ENCODE assay signal across 17 cellular contexts in the genomic region with DNA sequence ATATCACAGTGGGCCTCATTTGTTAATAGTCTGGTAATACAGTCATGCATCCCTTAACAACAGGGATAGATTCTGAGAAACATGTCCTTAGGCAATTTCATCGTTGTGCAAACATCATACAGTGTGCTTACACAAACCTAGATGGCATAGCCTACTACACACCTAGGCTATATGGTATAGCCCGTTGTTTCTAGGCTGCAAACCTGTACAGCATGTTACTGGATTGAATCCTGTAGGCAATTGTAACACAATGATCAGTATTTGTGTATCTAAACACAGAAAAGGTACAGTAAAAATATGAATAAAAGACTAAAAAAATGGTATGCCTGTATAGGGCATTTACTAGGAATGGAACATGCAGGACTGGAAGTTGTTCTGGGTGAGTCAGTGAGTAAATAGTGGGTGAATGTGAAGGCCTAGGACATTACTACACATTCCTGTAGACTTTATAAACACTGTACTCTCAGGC. TPM values are rescaled to one million over a fixed set of nuclear protein-coding genes. Genes with fewer than 3 reads are reported as not detected.
DNase-seq lines count a peak whose midpoint lies in the region; ATAC-seq, FAIRE-seq and TF ChIP-seq lines count a peak whose summit lies in the region.
"Had no signal": no experiment of that assay in that cellular context is flagged by ENCODE, and none has a peak within 500 bp of the region (broad histone marks: within the 10 kb centered on the region; RNA-seq: fewer than 3 reads in every experiment).

No MANE protein-coding gene starts in this region.

- no peak overlapping the region for H3K27ac Mint-ChIP-seq in CD8-positive, alpha-beta T cell
- H3K27ac Mint-ChIP-seq: activated CD4-positive, alpha-beta T cell treated with anti-CD3 and anti-CD28 coated beads, Interleukin-2, amount 10 ng/mL, durations not matched to agents 7 days and 5 days; neural progenitor cell; T-helper 17 cell had no signal

- H3K27me3 Mint-ChIP-seq in CD8-positive, alpha-beta T cell (ENCODE audit: low read depth): no peaks in the 10 kb centered on the region

- TF ChIP-seq CTCF in fibroblast of the aortic adventitia (IDR thresholded peaks at IDR 0.05; ENCODE audit: insufficient read depth, low read length) (no peak), tibial artery (IDR thresholded peaks at IDR 0.05) (no peak), BE2C (IDR thresholded peaks at IDR 0.05; ENCODE audit: low read depth, low read length) (no peak)
- TF ChIP-seq CTCF in CD8-positive, alpha-beta T cell (IDR thresholded peaks at IDR 0.05): no peak

- H3K9me3 ChIP-seq in skeletal muscle satellite cell (replicated peaks; ENCODE audit: low read length): no peaks in the 10 kb centered on the region
- no peaks in the 10 kb centered on the region for H3K9me3 ChIP-seq in CD8-positive, alpha-beta T cell (ENCODE audit: low read length)
- H3K9me3 ChIP-seq in tibial artery: no peaks in the 10 kb centered on the region
- no peaks in the 10 kb centered on the region for H3K9me3 ChIP-seq in BE2C
- H3K9me3 ChIP-seq: HAP-1, tibial nerve had no signal

- H3K4me3 Mint-ChIP-seq in CD8-positive, alpha-beta T cell: no peak overlapping the region
- H3K4me3 Mint-ChIP-seq: activated CD4-positive, alpha-beta T cell treated with anti-CD3 and anti-CD28 coated beads, Interleukin-2, amount 10 ng/mL, durations not matched to agents 7 days and 5 days; neural progenitor cell; T-helper 17 cell had no signal

- H3K36me3 Mint-ChIP-seq in CD8-positive, alpha-beta T cell: no peaks in the 10 kb centered on the region
- H3K36me3 Mint-ChIP-seq: neural progenitor cell had no signal

- H3K4me3 ChIP-seq in fibroblast of the aortic adventitia (ENCODE audit: low read depth, low read length) (no peak overlapping the region), skeletal muscle satellite cell (ENCODE audit: low read length) (no peak overlapping the region), tibial artery (no peak overlapping the region), BE2C (ENCODE audit: low read depth, low read length) (no peak overlapping the region)
- H3K4me3 ChIP-seq in CD8-positive, alpha-beta T cell (ENCODE audit: low read depth, low read length): no peak overlapping the region
- H3K4me3 ChIP-seq: HAP-1, neural progenitor cell, tibial nerve had no signal

- H3K4me1 ChIP-seq in skeletal muscle satellite cell (ENCODE audit: control insufficient read depth, insufficient read depth, low read length) (peaks cover 39% of the 10 kb centered on the region), tibial artery (no peaks in the 10 kb centered on the region), BE2C (peaks cover 17% of the 10 kb centered on the region; the same call in 1 of the 2 replicates)
- H3K4me1 ChIP-seq in CD8-positive, alpha-beta T cell (ENCODE audit: insufficient read depth, low read length): no peaks in the 10 kb centered on the region
- H3K4me1 ChIP-seq: HAP-1, neural progenitor cell, tibial nerve had no signal

- peak overlapping the region; percentile 61 for H3K4me2 ChIP-seq in skeletal muscle satellite cell (ENCODE audit: low read length)
- H3K4me2 ChIP-seq: neural progenitor cell had no signal

- H3K9ac ChIP-seq in skeletal muscle satellite cell (ENCODE audit: low read depth, low read length): no peak overlapping the region
- H3K9ac ChIP-seq: neural progenitor cell had no signal

- H3K27me3 ChIP-seq in skeletal muscle satellite cell (ENCODE audit: control insufficient read depth, insufficient read depth, low read length) (no peaks in the 10 kb centered on the region), tibial artery (no peaks in the 10 kb centered on the region), BE2C (no peaks in the 10 kb centered on the region)
- H3K27me3 ChIP-seq in CD8-positive, alpha-beta T cell (ENCODE audit: insufficient read depth, low read length): no peaks in the 10 kb centered on the region
- H3K27me3 ChIP-seq: neural progenitor cell, tibial nerve had no signal

- CTCF ChIA-PET in CD8-positive, alpha-beta T cell (lab: Charles Lee): no interaction called here

- no peaks in the 10 kb centered on the region for H3K4me1 Mint-ChIP-seq in CD8-positive, alpha-beta T cell (ENCODE audit: low read depth)
- H3K4me1 Mint-ChIP-seq: neural progenitor cell had no signal

- no peak for DNase-seq in HTR-8/SVneo (ENCODE audit: insufficient read length, low spot score)
- DNase-seq in fibroblast of the aortic adventitia (ENCODE audit: low read depth): peak; percentile 53
- no peak for DNase-seq in CD8-positive, alpha-beta T cell
- DNase-seq in tibial artery: no peak
- no peak for DNase-seq in BE2C
- DNase-seq in COLO668 (lab: John Stamatoyannopoulos, UW; ENCODE audit: unreplicated experiment): no peak
- DNase-seq: activated CD4-positive, alpha-beta T cell treated with anti-CD3 and anti-CD28 coated beads, Interleukin-2, amount 10 ng/mL, durations not matched to agents 7 days and 5 days; cerebellar nuclear complex; KBM-7; NCI-H2029; T-helper 17 cell had no signal

- H3K36me3 ChIP-seq in skeletal muscle satellite cell (ENCODE audit: insufficient read depth, low read length) (no peaks in the 10 kb centered on the region), tibial artery (no peaks in the 10 kb centered on the region), BE2C (no peaks in the 10 kb centered on the region)
- H3K36me3 ChIP-seq in CD8-positive, alpha-beta T cell (ENCODE audit: insufficient read depth, low read length): no peaks in the 10 kb centered on the region
- H3K36me3 ChIP-seq: HAP-1, neural progenitor cell, tibial nerve had no signal

- intact Hi-C loops in CD8-positive, alpha-beta T cell (cut with DNase I, micrococcal nuclease): loop anchor here in 1 of 2 experiments (1.0 kb wide), 1 partner anchor 8 kb away; no protein-coding TSS in a partner anchor
- intact Hi-C loops in tibial artery (cut with DNase I; ENCODE audit: low total_unique reads): no loop called here

- peak; percentile 63 for FAIRE-seq in HTR-8/SVneo (lab: Jason Lieb, UNC)
- FAIRE-seq: GM12892 had no signal

- no peak overlapping the region for H3K27ac ChIP-seq in CD8-positive, alpha-beta T cell (ENCODE audit: low read depth, low read length)
- no peak overlapping the region for H3K27ac ChIP-seq in tibial artery
- H3K27ac ChIP-seq: neural progenitor cell, tibial nerve had no signal

- H3K9me3 Mint-ChIP-seq in CD8-positive, alpha-beta T cell: no peaks in the 10 kb centered on the region
- H3K9me3 Mint-ChIP-seq: activated CD4-positive, alpha-beta T cell treated with anti-CD3 and anti-CD28 coated beads, Interleukin-2, amount 10 ng/mL, durations not matched to agents 7 days and 5 days; neural progenitor cell had no signal

- POLR2A ChIA-PET in CD8-positive, alpha-beta T cell (lab: Charles Lee): no interaction called here

- ATAC-seq in SK-N-SH treated with all-trans-retinoic acid at 6 μM for 48 hours: peak; percentile 78
- ATAC-seq in CD8-positive, alpha-beta T cell: no peak
- ATAC-seq: T-helper 17 cell had no signal

TF ChIP-seq in SK-N-SH treated with all-trans-retinoic acid at 6 μM for 48 hours, 23 proteins besides CTCF, POLR2A, EP300 and RAD21 (continues in another document):
- no peak for TF ChIP-seq ZFP3 (CRISPR knock-in tag; IDR thresholded peaks at IDR 0.05)
- TF ChIP-seq, protein P1, sequence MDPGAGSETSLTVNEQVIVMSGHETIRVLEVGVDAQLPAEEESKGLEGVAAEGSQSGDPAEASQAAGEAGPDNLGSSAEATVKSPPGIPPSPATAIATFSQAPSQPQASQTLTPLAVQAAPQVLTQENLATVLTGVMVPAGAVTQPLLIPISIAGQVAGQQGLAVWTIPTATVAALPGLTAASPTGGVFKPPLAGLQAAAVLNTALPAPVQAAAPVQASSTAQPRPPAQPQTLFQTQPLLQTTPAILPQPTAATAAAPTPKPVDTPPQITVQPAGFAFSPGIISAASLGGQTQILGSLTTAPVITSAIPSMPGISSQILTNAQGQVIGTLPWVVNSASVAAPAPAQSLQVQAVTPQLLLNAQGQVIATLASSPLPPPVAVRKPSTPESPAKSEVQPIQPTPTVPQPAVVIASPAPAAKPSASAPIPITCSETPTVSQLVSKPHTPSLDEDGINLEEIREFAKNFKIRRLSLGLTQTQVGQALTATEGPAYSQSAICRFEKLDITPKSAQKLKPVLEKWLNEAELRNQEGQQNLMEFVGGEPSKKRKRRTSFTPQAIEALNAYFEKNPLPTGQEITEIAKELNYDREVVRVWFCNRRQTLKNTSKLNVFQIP (CRISPR knock-in tag; IDR thresholded peaks at IDR 0.05; ENCODE audit: borderline replicate concordance, low read depth): no peak
- no peak for TF ChIP-seq ZNF8 (CRISPR knock-in tag; IDR thresholded peaks at IDR 0.05)
- TF ChIP-seq ZFP30 (CRISPR knock-in tag; IDR thresholded peaks at IDR 0.05): no peak
- no peak for TF ChIP-seq ZC3H10 (CRISPR knock-in tag; IDR thresholded peaks at IDR 0.05)
- no peak for TF ChIP-seq BACH2 (CRISPR knock-in tag; IDR thresholded peaks at IDR 0.05; ENCODE audit: borderline replicate concordance)
- TF ChIP-seq PPARA (CRISPR knock-in tag; IDR thresholded peaks at IDR 0.05; ENCODE audit: borderline replicate concordance): no peak
- TF ChIP-seq ISL1 (CRISPR knock-in tag; IDR thresholded peaks at IDR 0.05): no peak
- TF ChIP-seq, protein P2, sequence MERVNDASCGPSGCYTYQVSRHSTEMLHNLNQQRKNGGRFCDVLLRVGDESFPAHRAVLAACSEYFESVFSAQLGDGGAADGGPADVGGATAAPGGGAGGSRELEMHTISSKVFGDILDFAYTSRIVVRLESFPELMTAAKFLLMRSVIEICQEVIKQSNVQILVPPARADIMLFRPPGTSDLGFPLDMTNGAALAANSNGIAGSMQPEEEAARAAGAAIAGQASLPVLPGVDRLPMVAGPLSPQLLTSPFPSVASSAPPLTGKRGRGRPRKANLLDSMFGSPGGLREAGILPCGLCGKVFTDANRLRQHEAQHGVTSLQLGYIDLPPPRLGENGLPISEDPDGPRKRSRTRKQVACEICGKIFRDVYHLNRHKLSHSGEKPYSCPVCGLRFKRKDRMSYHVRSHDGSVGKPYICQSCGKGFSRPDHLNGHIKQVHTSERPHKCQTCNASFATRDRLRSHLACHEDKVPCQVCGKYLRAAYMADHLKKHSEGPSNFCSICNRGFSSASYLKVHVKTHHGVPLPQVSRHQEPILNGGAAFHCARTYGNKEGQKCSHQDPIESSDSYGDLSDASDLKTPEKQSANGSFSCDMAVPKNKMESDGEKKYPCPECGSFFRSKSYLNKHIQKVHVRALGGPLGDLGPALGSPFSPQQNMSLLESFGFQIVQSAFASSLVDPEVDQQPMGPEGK (CRISPR knock-in tag; IDR thresholded peaks at IDR 0.05; ENCODE audit: borderline replicate concordance): no peak

RNA-seq across cellular contexts. Expression of a gene that starts 12.0 kb away (rescaled TPM):
- total RNA-seq in fibroblast of the aortic adventitia (ENCODE audit: low replicate concordance): 15.8 and 27.0 TPM in 2 replicates
- 6.8 and 11.8 TPM in 2 replicates for total RNA-seq in skeletal muscle satellite cell (2012; rRNA removed)
- not detected for total RNA-seq in CD8-positive, alpha-beta T cell
- 3.6 TPM for polyA plus RNA-seq in BE2C (2012; ENCODE audit: insufficient read depth, insufficient read length, low read depth)

Comparison
In these comparisons a context has a peak if more than half of its experiments do, and no peak if none do; other contexts are left out.
1. RNA of a gene that starts 12.0 kb away (total RNA-seq): 15.8 to 27.0 TPM in fibroblast of the aortic adventitia; not detected in CD8-positive, alpha-beta T cell; every median in the first group is over 10 times any median in the second.